ENCODE assay signal across 28 cellular contexts in genomic region chr9:93893194-93893593, GRCh38.
"Had no signal": no experiment of that assay in that cellular context is flagged by ENCODE, and none has a peak within 500 bp of the region (broad histone marks: within the 10 kb centered on the region; RNA-seq: fewer than 3 reads in every experiment).

No MANE protein-coding gene starts in this region.

- H3K79me2 ChIP-seq: parathyroid adenoma had no signal

- H3K4me3 ChIP-seq: ovary, psoas muscle, skin epidermis, smooth muscle cell, spleen, suprapubic skin, testis, tibial artery, transverse colon, upper lobe of right lung, uterus had no signal

- H2AFZ ChIP-seq: parathyroid adenoma had no signal

- H3K9ac ChIP-seq: parathyroid adenoma had no signal

- H3K4me2 ChIP-seq: smooth muscle cell had no signal

- ATAC-seq: naive thymus-derived CD8-positive, alpha-beta T cell; natural killer cell treated with Interleukin-12 subunit alpha and Interleukin-12 subunit beta and Interleukin-15 and Interleukin-18, amount 100 ng/mL, for 72 hours; psoas muscle; sciatic nerve; stimulated activated memory B cell treated with anti-CD40 and anti-IgM and Interleukin-4, amounts not matched to agents 10 μg/mL and 1 μg/mL and 100 μg/mL, for 72 hours; stimulated activated naive CD8-positive, alpha-beta T cell treated with anti-CD3 and anti-CD28 coated beads, Interleukin-15, amount 100 ng/mL, for 72 hours; stimulated activated naive CD8-positive, alpha-beta T cell treated with anti-CD3 and anti-CD28 coated beads, Interleukin-15, Interleukin-2, amounts not matched to agents 100 U/mL and 50 U/mL, for 24 hours; upper lobe of right lung had no signal

- DNase-seq: naive thymus-derived CD8-positive, alpha-beta T cell; nucleus accumbens; ovary; right cardiac atrium; stimulated activated CD4-positive, alpha-beta T cell treated with anti-CD3 and anti-CD28 coated beads, Interleukin-12 subunit alpha, Interleukin-12 subunit beta, amount 100 ng/mL, for 4 hours; stimulated activated CD4-positive, alpha-beta T cell treated with anti-CD3 and anti-CD28 coated beads, Interleukin-1b, Interleukin-23, amount 100 ng/mL, for 48 hours; stimulated activated CD4-positive, alpha-beta T cell treated with anti-CD3 and anti-CD28 coated beads, Interleukin-4, amount 100 ng/mL, for 1 hour; stimulated activated CD4-positive, alpha-beta T cell treated with anti-CD3 and anti-CD28 coated beads, Interleukin-4, amount 100 ng/mL, for 4 hours; stimulated activated CD8-positive, alpha-beta memory T cell treated with anti-CD3 and anti-CD28 coated beads, Interleukin-4, amount 100 ng/mL, for 48 hours; stimulated activated naive CD4-positive, alpha-beta T cell; stimulated activated naive CD8-positive, alpha-beta T cell treated with anti-CD3 and anti-CD28 coated beads, Interleukin-15, amount 100 ng/mL, for 72 hours; stimulated activated naive CD8-positive, alpha-beta T cell treated with anti-CD3 and anti-CD28 coated beads, Interleukin-15, Interleukin-2, amounts not matched to agents 100 U/mL and 50 U/mL, for 24 hours; substantia nigra; testis; upper lobe of right lung; uterus had no signal

- H3K9me3 ChIP-seq: neutrophil, psoas muscle, suprapubic skin, testis, upper lobe of right lung, uterus had no signal

- H3K36me3 ChIP-seq: neutrophil, ovary, spleen, suprapubic skin, tibial artery, transverse colon, upper lobe of right lung, uterus had no signal

- H3K27me3 ChIP-seq: neutrophil, ovary, testis, transverse colon, upper lobe of right lung, uterus had no signal

- H3K4me1 ChIP-seq: parathyroid adenoma, psoas muscle, spleen, suprapubic skin, testis, tibial artery, transverse colon, upper lobe of right lung, uterus had no signal

- H3K27ac ChIP-seq: neutrophil, ovary, parathyroid adenoma, psoas muscle, skin epidermis, spleen, suprapubic skin, testis, tibial artery, transverse colon, upper lobe of right lung, uterus had no signal
